ENCODE assay signal across 21 cellular contexts in genomic region chr16:30582611-30583340, GRCh38.
"Had no signal": no experiment of that assay in that cellular context is flagged by ENCODE, and none has a peak within 500 bp of the region (broad histone marks: within the 10 kb centered on the region; RNA-seq: fewer than 3 reads in every experiment).

No MANE protein-coding gene starts in this region.

- H3K27ac ChIP-seq: gastrocnemius medialis, heart right ventricle, neutrophil, pancreas, sigmoid colon had no signal

- H3K27me3 ChIP-seq: gastrocnemius medialis, heart right ventricle, neutrophil, pancreas, sigmoid colon had no signal

- H3K27me3 Mint-ChIP-seq: activated CD4-positive, alpha-beta T cell treated with anti-CD3 and anti-CD28 coated beads, Interleukin-2, amount 10 ng/mL, durations not matched to agents 7 days and 5 days; activated naive CD8-positive, alpha-beta T cell had no signal

- H3K4me3 ChIP-seq: gastrocnemius medialis, heart right ventricle, pancreas, sigmoid colon had no signal

- H3K27ac Mint-ChIP-seq: activated CD8-positive, alpha-beta T cell treated with anti-CD3 and anti-CD28 coated beads, Interleukin-2, amount 10 ng/mL, durations not matched to agents 7 days and 5 days; activated naive CD8-positive, alpha-beta T cell; immature natural killer cell had no signal

- H3K9me3 ChIP-seq: gastrocnemius medialis, heart right ventricle, neutrophil, pancreas, sigmoid colon had no signal

- H3K9me3 Mint-ChIP-seq: activated CD4-positive, alpha-beta T cell treated with anti-CD3 and anti-CD28 coated beads, Interleukin-2, amount 10 ng/mL, durations not matched to agents 7 days and 5 days; immature natural killer cell had no signal

- DNase-seq: activated CD4-positive, alpha-beta T cell treated with anti-CD3 and anti-CD28 coated beads, Interleukin-2, amount 10 ng/mL, durations not matched to agents 7 days and 5 days; activated CD4-positive, CD25-positive, alpha-beta regulatory T cell; activated CD8-positive, alpha-beta T cell treated with anti-CD3 and anti-CD28 coated beads, Interleukin-2, amount 10 ng/mL, durations not matched to agents 7 days and 5 days; activated effector memory CD4-positive, alpha-beta T cell treated with Interleukin-2 at 50 U/mL for 16 hours; activated T-cell treated with anti-CD3 and anti-CD28 coated beads, Interleukin-2, amount 50 U/mL, for 48 hours; cerebellar nuclear complex; cortex of kidney; effector CD4-positive, alpha-beta T cell; gastrocnemius medialis; heart right ventricle; immature natural killer cell; kidney glomerular epithelial cell; left ventricle myocardium superior; sigmoid colon; stimulated activated CD4-positive, alpha-beta T cell treated with anti-CD3 and anti-CD28 coated beads, Interleukin-4, amount 100 ng/mL, for 4 hours; stimulated activated naive CD4-positive, alpha-beta T cell; T-helper 9 cell had no signal

- ATAC-seq: activated CD8-positive, alpha-beta T cell treated with anti-CD3 and anti-CD28 coated beads, Interleukin-2, amount 10 ng/mL, durations not matched to agents 7 days and 5 days; esophagus mucosa; gastrocnemius medialis; heart right ventricle; left ventricle myocardium superior; pancreas had no signal

- H3K4me3 Mint-ChIP-seq: activated CD8-positive, alpha-beta T cell treated with anti-CD3 and anti-CD28 coated beads, Interleukin-2, amount 10 ng/mL, durations not matched to agents 7 days and 5 days; activated naive CD8-positive, alpha-beta T cell had no signal
